In the genomic region with DNA sequence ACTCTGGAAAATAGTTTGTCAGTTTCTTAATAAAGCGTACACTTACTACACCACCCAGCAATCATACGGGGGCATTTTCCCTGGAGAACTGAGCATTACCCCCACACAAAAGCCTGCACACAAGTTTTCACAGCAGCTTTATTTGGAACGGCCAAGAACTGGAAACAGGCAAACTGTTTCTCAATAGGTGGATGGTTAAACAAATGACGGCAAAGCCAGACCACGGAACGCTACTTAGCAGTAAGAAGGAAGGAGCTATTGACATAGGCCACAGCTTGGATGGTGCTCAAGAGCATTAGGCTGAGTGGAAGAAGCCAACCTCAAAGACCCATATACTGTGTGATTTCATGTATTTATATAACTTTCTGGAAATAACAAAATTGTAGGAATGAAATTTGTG, we compare ENCODE assay signal across 15 cellular contexts. TPM values are rescaled to one million over a fixed set of nuclear protein-coding genes. Genes with fewer than 3 reads are reported as not detected.
DNase-seq lines count a peak whose midpoint lies in the region; ATAC-seq and TF ChIP-seq lines count a peak whose summit lies in the region.
"Had no signal": no experiment of that assay in that cellular context is flagged by ENCODE, and none has a peak within 500 bp of the region (broad histone marks: within the 10 kb centered on the region; RNA-seq: fewer than 3 reads in every experiment).

No MANE protein-coding gene starts in this region.

- WGBS in prostate gland, result 46% methylated on average over 6 of the region's 6 CpGs

- H3K9ac ChIP-seq in duodenal mucosa (ENCODE audit: low read depth in 1 of 2, low read length in 2 of 2), result peak overlapping the region; percentile 30 to 66

- H3K9me3 ChIP-seq in duodenal mucosa (ENCODE audit: control insufficient read depth in 1 of 2, low read length in 2 of 2) (no peaks in the 10 kb centered on the region), prostate gland (no peaks in the 10 kb centered on the region)
- H3K9me3 ChIP-seq: gastrocnemius medialis had no signal

- H3K27ac ChIP-seq in duodenal mucosa (ENCODE audit: low read depth, low read length) (peak overlapping the region; percentile 85), prostate gland (peak overlapping the region in 1 of 2 donors; percentile 49)
- H3K27ac ChIP-seq: gastrocnemius medialis had no signal

- H3K36me3 ChIP-seq in duodenal mucosa (ENCODE audit: control insufficient read depth in 1 of 2, insufficient read depth in 2 of 2, low read length in 2 of 2) (peaks cover 0 to 9% of the 10 kb centered on the region in 2 donors), prostate gland (no peaks in the 10 kb centered on the region)
- H3K36me3 ChIP-seq: gastrocnemius medialis had no signal

- H3K4me3 ChIP-seq in duodenal mucosa (ENCODE audit: low read depth in 1 of 2, low read length in 2 of 2), result peak overlapping the region in 1 of 2 donors; percentile 2
- no peak overlapping the region for H3K4me3 ChIP-seq in prostate gland
- H3K4me3 ChIP-seq: gastrocnemius medialis had no signal

- H3K4me1 ChIP-seq in duodenal mucosa (ENCODE audit: control insufficient read depth in 1 of 2, insufficient read depth in 2 of 2, low read length in 2 of 2) (peaks cover 48 to 49% of the 10 kb centered on the region in 2 donors), prostate gland (replicated peaks) (peaks cover 6% of the 10 kb centered on the region)

- no peak for TF ChIP-seq CTCF in prostate gland (IDR thresholded peaks at IDR 0.05)

- TF ChIP-seq POLR2A in prostate gland (IDR thresholded peaks at IDR 0.05), result no peak

- DNase-seq in DMS153 treated with DMSO at 0.1 percent for 48 hours (lab: John Stamatoyannopoulos, UW; ENCODE audit: unreplicated experiment) (peak; percentile 11), NCI-H2029 (lab: John Stamatoyannopoulos, UW) (peak; percentile 33), prostate gland (ENCODE audit: low spot score) (peak; percentile 76), NCI-H524 (lab: John Stamatoyannopoulos, UW) (no peak)
- DNase-seq: activated CD8-positive, alpha-beta memory T cell treated with anti-CD3 and anti-CD28 coated beads for 24 hours; DMS 273 treated with DMSO at 0.1 percent for 48 hours; gastrocnemius medialis; H9; NCI-H1694 treated with DMSO at 0.1 percent for 48 hours; right cardiac atrium; SIG-M5 had no signal

- ATAC-seq in GM18861 (IDR thresholded peaks at IDR 0.05; ENCODE audit: unreplicated experiment) (no peak), HG03565 (IDR thresholded peaks at IDR 0.05; ENCODE audit: unreplicated experiment) (no peak), HG03159 (IDR thresholded peaks at IDR 0.05; ENCODE audit: unreplicated experiment) (no peak)
- ATAC-seq: gastrocnemius medialis had no signal

- intact Hi-C loops in prostate gland (cut with DNase I), result no loop called here

- H3K27me3 ChIP-seq in duodenal mucosa (ENCODE audit: control insufficient read depth in 1 of 2, insufficient read depth in 2 of 2, low read length in 2 of 2), result no peaks in the 10 kb centered on the region
- H3K27me3 ChIP-seq in prostate gland (replicated peaks; ENCODE audit: insufficient read depth), result no peaks in the 10 kb centered on the region

RNA-seq across cellular contexts. Expression of gene MALL, which starts 9.0 kb away (rescaled TPM):
- total RNA-seq in prostate gland, result 10 to 100 TPM; 18.5 to 40.1 TPM

Comparison
In these comparisons a context has a peak if more than half of its experiments do, and no peak if none do; other contexts are left out.
1. DNase-seq: peak in DMS153 treated with DMSO at 0.1 percent for 48 hours (single experiment), NCI-H2029 (single experiment) and prostate gland (single experiment); none in NCI-H524 (0 of 2).